Comparison of ENCODE assay signal across 1 cellular context in genomic region chr17:79223953-79224352, GRCh38.
TF ChIP-seq lines count a peak whose summit lies in the region.

No MANE protein-coding gene starts in this region.

TF ChIP-seq in HepG2, 621 proteins besides CTCF, POLR2A, EP300 and RAD21 (continued from another document):
- TF ChIP-seq ZBTB10 (CRISPR knock-in tag; IDR thresholded peaks at IDR 0.05; ENCODE audit: borderline replicate concordance) (no peak), ZNF563 (CRISPR knock-in tag; IDR thresholded peaks at IDR 0.05) (no peak), FOXK1 (CRISPR knock-in tag; IDR thresholded peaks at IDR 0.05; ENCODE audit: borderline replicate concordance, low read depth) (no peak), ZMYM4 (CRISPR knock-in tag; IDR thresholded peaks at IDR 0.05) (no peak), ZNF569 (CRISPR knock-in tag; IDR thresholded peaks at IDR 0.05; ENCODE audit: borderline replicate concordance) (no peak), KMT2B (CRISPR knock-in tag; IDR thresholded peaks at IDR 0.05) (no peak), ZFP41 (CRISPR knock-in tag; IDR thresholded peaks at IDR 0.05; ENCODE audit: borderline replicate concordance) (no peak), DR1 (CRISPR knock-in tag; IDR thresholded peaks at IDR 0.05) (no peak), RERE (CRISPR knock-in tag; IDR thresholded peaks at IDR 0.05; ENCODE audit: low read depth) (no peak), SNAPC5 (CRISPR knock-in tag; IDR thresholded peaks at IDR 0.05; ENCODE audit: borderline replicate concordance) (no peak), IRF9 (CRISPR knock-in tag; IDR thresholded peaks at IDR 0.05; ENCODE audit: borderline replicate concordance) (no peak), ARNTL (CRISPR knock-in tag; IDR thresholded peaks at IDR 0.05) (no peak), ZNF776 (CRISPR knock-in tag; IDR thresholded peaks at IDR 0.05) (no peak), NFKB2 (CRISPR knock-in tag; IDR thresholded peaks at IDR 0.05; ENCODE audit: borderline replicate concordance) (no peak)
TF ChIP-seq in HepG2: peak in this region for 0.
